ENCODE assay signal across 23 cellular contexts in genomic region chr4:71828450-71828849, GRCh38. TPM values are rescaled to one million over a fixed set of nuclear protein-coding genes. Genes with fewer than 3 reads are reported as not detected.
"Had no signal": no experiment of that assay in that cellular context is flagged by ENCODE, and none has a peak within 500 bp of the region (broad histone marks: within the 10 kb centered on the region; RNA-seq: fewer than 3 reads in every experiment).

No MANE protein-coding gene starts in this region.

- DNase-seq: effector memory CD4-positive, alpha-beta T cell; heart right ventricle; mammary epithelial cell; natural killer cell; nucleus accumbens; ovary; sigmoid colon; stimulated activated CD4-positive, alpha-beta T cell treated with anti-CD3 and anti-CD28 coated beads, Interleukin-12 subunit alpha, Interleukin-12 subunit beta, amount 100 ng/mL, for 4 hours; stimulated activated naive CD4-positive, alpha-beta T cell; stomach; substantia nigra; transverse colon had no signal

- H3K27me3 ChIP-seq: heart right ventricle, ovary, right atrium auricular region, sigmoid colon, stomach, transverse colon had no signal

- H3K36me3 Mint-ChIP-seq: natural killer cell had no signal

- H3K9me3 ChIP-seq: heart right ventricle, ovary, right atrium auricular region, sigmoid colon, stomach, thoracic aorta, transverse colon had no signal

- H3K27ac Mint-ChIP-seq: natural killer cell had no signal

- H3K4me1 ChIP-seq: heart right ventricle, right atrium auricular region, sigmoid colon had no signal

- H3K4me1 Mint-ChIP-seq: natural killer cell, neural crest cell had no signal

- ATAC-seq: esophagus mucosa, heart right ventricle, left lobe of liver, natural killer cell had no signal

- H3K36me3 ChIP-seq: heart right ventricle, ovary, right atrium auricular region, sigmoid colon, stomach, thoracic aorta, transverse colon had no signal

- H3K4me3 ChIP-seq: heart right ventricle, ovary, right atrium auricular region, sigmoid colon, skin epidermis, stomach, thoracic aorta, transverse colon had no signal

- H3K4me3 Mint-ChIP-seq: natural killer cell, neural crest cell had no signal

- H3K27ac ChIP-seq: heart right ventricle, ovary, right atrium auricular region, sigmoid colon, skin epidermis, stomach, thoracic aorta, transverse colon had no signal

RNA-seq across cellular contexts. Expression of gene GC, which starts 44.6 kb away (rescaled TPM):
- total RNA-seq: fibroblast of lung, frontal cortex, lower leg skin, mammary epithelial cell, myocyte, natural killer cell, neural crest cell, right atrium auricular region, sigmoid colon, thoracic aorta, transverse colon, urinary bladder had no signal
- polyA plus RNA-seq: fibroblast of lung, heart right ventricle, mammary epithelial cell, ovary, sigmoid colon had no signal
